Comparison of ENCODE assay signal across 12 cellular contexts in the genomic region with DNA sequence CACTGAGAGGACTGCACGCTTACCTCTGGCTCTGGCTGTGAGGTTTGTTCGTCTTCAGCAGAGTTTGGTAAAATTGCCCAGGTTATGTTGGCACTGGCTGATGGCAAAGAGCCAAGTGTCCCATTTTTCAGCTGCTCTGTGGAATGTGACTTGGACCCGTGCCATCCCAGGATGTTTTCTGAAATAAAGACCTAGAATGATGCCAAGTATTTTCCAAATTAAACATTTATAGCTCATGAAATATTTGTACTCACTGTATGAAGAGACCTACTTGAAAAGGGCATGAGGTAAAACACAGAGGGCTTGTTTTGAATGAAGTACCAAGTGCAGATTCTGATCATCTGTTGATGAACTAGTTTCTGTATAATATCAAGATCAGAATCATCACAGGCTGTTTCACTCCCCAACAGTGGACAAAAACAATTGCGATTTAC.
DNase-seq lines count a peak whose midpoint lies in the region; ATAC-seq and TF ChIP-seq lines count a peak whose summit lies in the region.
"Had no signal": no experiment of that assay in that cellular context is flagged by ENCODE, and none has a peak within 500 bp of the region (broad histone marks: within the 10 kb centered on the region; RNA-seq: fewer than 3 reads in every experiment).

No MANE protein-coding gene starts in this region.

- peaks cover 5% of the 10 kb centered on the region for H3K9me3 Mint-ChIP-seq in progenitor cell of endocrine pancreas (ENCODE audit: low read depth)
- H3K9me3 Mint-ChIP-seq: activated CD8-positive, alpha-beta T cell treated with anti-CD3 and anti-CD28 coated beads for 36 hours had no signal

- H3K27ac ChIP-seq in VCaP: peak overlapping the region; percentile 34
- H3K27ac ChIP-seq: HL-60, thoracic aorta had no signal

- ATAC-seq in left lobe of liver (peak; percentile 77), GM18867 (IDR thresholded peaks at IDR 0.05; ENCODE audit: unreplicated experiment) (no peak)
- ATAC-seq: activated CD8-positive, alpha-beta T cell treated with anti-CD3 and anti-CD28 coated beads for 36 hours had no signal

- TF ChIP-seq CTCF in VCaP (conservative IDR thresholded peaks at IDR 0.05) (no peak), progenitor cell of endocrine pancreas (IDR thresholded peaks at IDR 0.05; ENCODE audit: unreplicated experiment) (no peak)

- H3K27ac Mint-ChIP-seq in progenitor cell of endocrine pancreas: no peak overlapping the region
- H3K27ac Mint-ChIP-seq: activated CD8-positive, alpha-beta T cell treated with anti-CD3 and anti-CD28 coated beads for 36 hours; activated T-helper 2 cell treated with anti-CD3 and anti-CD28 coated beads, Interferon-gamma antibody, Interleukin-2, Interleukin-4, amounts not matched to agents 10 μg/mL and 5 μg/mL and 100 μg/mL, durations not matched to agents 14 hours and 24 hours and 36 hours had no signal

- DNase-seq in Caki2 (ENCODE audit: low read depth): peak; percentile 19
- DNase-seq in NCI-H2029 treated with DMSO at 0.1 percent for 48 hours (lab: John Stamatoyannopoulos, UW): peak; percentile 86
- peak; percentile 69 for DNase-seq in left lobe of liver (ENCODE audit: low spot score)
- DNase-seq in CD1c-positive myeloid dendritic cell (ENCODE audit: extremely low spot score): no peak
- no peak for DNase-seq in progenitor cell of endocrine pancreas (ENCODE audit: low spot score, unreplicated experiment)
- no peak for DNase-seq in NK-92 (lab: John Stamatoyannopoulos, UW; ENCODE audit: unreplicated experiment)
- DNase-seq: activated CD8-positive, alpha-beta T cell treated with anti-CD3 and anti-CD28 coated beads for 36 hours had no signal

- H3K4me1 Mint-ChIP-seq in progenitor cell of endocrine pancreas (ENCODE audit: low read depth): peaks cover 2% of the 10 kb centered on the region

- no peaks in the 10 kb centered on the region for H3K36me3 Mint-ChIP-seq in progenitor cell of endocrine pancreas (ENCODE audit: insufficient read depth)

- H3K4me3 Mint-ChIP-seq in progenitor cell of endocrine pancreas (ENCODE audit: low read depth): no peak overlapping the region
- H3K4me3 Mint-ChIP-seq: activated CD8-positive, alpha-beta T cell treated with anti-CD3 and anti-CD28 coated beads for 36 hours had no signal

- no peaks in the 10 kb centered on the region for H3K27me3 Mint-ChIP-seq in progenitor cell of endocrine pancreas

- in situ Hi-C loops in Caki2 (cut with HindIII; ENCODE audit: low pct_unique_long_range_greater_than_20kb, low sequenced_read_pairs): no loop called here

Comparison
In these comparisons a context has a peak if more than half of its experiments do, and no peak if none do; other contexts are left out.
1. DNase-seq: peak in Caki2 (single experiment), NCI-H2029 treated with DMSO at 0.1 percent for 48 hours (single experiment) and left lobe of liver (single experiment); none in CD1c-positive myeloid dendritic cell (single experiment), progenitor cell of endocrine pancreas (single experiment) and NK-92 (single experiment).